8 cellular contexts compared by ENCODE assay signal in genomic region chr22:45268167-45268957, GRCh38. TPM values are rescaled to one million over a fixed set of nuclear protein-coding genes. Genes with fewer than 3 reads are reported as not detected.
DNase-seq lines count a peak whose midpoint lies in the region; ATAC-seq and TF ChIP-seq lines count a peak whose summit lies in the region.

No MANE protein-coding gene starts in this region.

- ATAC-seq in HG02763 (IDR thresholded peaks at IDR 0.05; ENCODE audit: unreplicated experiment), result peak; percentile 16

- DNase-seq in DMS153 (lab: John Stamatoyannopoulos, UW), result peak; percentile 36
- peak; percentile 34 for DNase-seq in T-helper 22 cell (ENCODE audit: low read depth)
- DNase-seq in esophagus muscularis mucosa (ENCODE audit: extremely low spot score), result no peak
- no peak for DNase-seq in HK-2 (ENCODE audit: unreplicated experiment)
- no peak for DNase-seq in NCI-H526 treated with DMSO at 0.1 percent for 48 hours (lab: John Stamatoyannopoulos, UW)
- no peak for DNase-seq in RWPE1 (ENCODE audit: low spot score)

- intact Hi-C loops in esophagus muscularis mucosa (cut with DNase I), result loop anchor here (1.0 to 5.0 kb wide), 2 partner anchors 167 to 284 kb away; no protein-coding TSS in a partner anchor

- H3K4me3 ChIP-seq in esophagus muscularis mucosa, result peak overlapping the region; percentile 59 to 70 (median 62)
- H3K4me3 ChIP-seq in neutrophil (ENCODE audit: low read depth in 1 of 2, low read length in 1 of 2), result peak overlapping the region; percentile 82 to 84

- CTCF ChIA-PET in RWPE1 (lab: Yijun Ruan, JAX), result no interaction called here

- no peak for TF ChIP-seq CTCF in esophagus muscularis mucosa (IDR thresholded peaks at IDR 0.05)
- no peak for TF ChIP-seq CTCF in neutrophil (IDR thresholded peaks at IDR 0.05)
- TF ChIP-seq CTCF in RWPE1 (conservative IDR thresholded peaks at IDR 0.05; ENCODE audit: low read depth), result no peak

- no peak for TF ChIP-seq POLR2A in esophagus muscularis mucosa (IDR thresholded peaks at IDR 0.05; ENCODE audit: low read depth)

- H3K9me3 ChIP-seq in esophagus muscularis mucosa (no peaks in the 10 kb centered on the region), neutrophil (no peaks in the 10 kb centered on the region)

- H3K27ac ChIP-seq in esophagus muscularis mucosa (replicated peaks in 1 of 4) (peak overlapping the region in 1 of 4 donors; percentile 46), neutrophil (no peak overlapping the region), RWPE1 (no peak overlapping the region)

- H3K27me3 ChIP-seq in esophagus muscularis mucosa (no peaks in the 10 kb centered on the region), neutrophil (peaks cover 57% of the 10 kb centered on the region)

- peaks cover 33 to 60% (median 47%) of the 10 kb centered on the region in 4 donors for H3K4me1 ChIP-seq in esophagus muscularis mucosa
- H3K4me1 ChIP-seq in neutrophil (ENCODE audit: control insufficient read depth in 1 of 2, insufficient read depth in 1 of 2, low read depth in 1 of 2, low read length in 1 of 2), result peaks cover 19 to 27% of the 10 kb centered on the region in 2 experiments

- H3K36me3 ChIP-seq in esophagus muscularis mucosa (no peaks in the 10 kb centered on the region), neutrophil (no peaks in the 10 kb centered on the region)

- 2% methylated on average over 23 of the region's 47 CpGs for WGBS in esophagus muscularis mucosa

- POLR2A ChIA-PET in RWPE1 (lab: Yijun Ruan, JAX; ENCODE audit: low non-redundant PET), result no interaction called here

- TF ChIP-seq EP300 in esophagus muscularis mucosa (IDR thresholded peaks at IDR 0.05), result no peak

RNA-seq across cellular contexts. Expression of gene UPK3A, which starts 16.4 kb away (rescaled TPM):
- not detected for total RNA-seq in esophagus muscularis mucosa

RNA-seq across cellular contexts. Expression of gene KIAA0930, which starts 27.7 kb away (rescaled TPM):
- total RNA-seq in esophagus muscularis mucosa, result 10 to 100 TPM; 31.6 to 67.1 (median 46.8) TPM

RNA-seq across cellular contexts. Expression of gene FAM118A, which starts 41.4 kb away (rescaled TPM):
- total RNA-seq in esophagus muscularis mucosa, result 10 to 100 TPM; 24.4 to 45.8 (median 32.1) TPM

Comparison
In these comparisons a context has a peak if more than half of its experiments do, and no peak if none do; other contexts are left out.
1. DNase-seq: peak in DMS153 (single experiment) and T-helper 22 cell (single experiment); none in esophagus muscularis mucosa (single experiment), HK-2 (single experiment), NCI-H526 treated with DMSO at 0.1 percent for 48 hours (single experiment) and RWPE1 (single experiment).